Comparison of ENCODE assay signal across 13 cellular contexts in the genomic region with DNA sequence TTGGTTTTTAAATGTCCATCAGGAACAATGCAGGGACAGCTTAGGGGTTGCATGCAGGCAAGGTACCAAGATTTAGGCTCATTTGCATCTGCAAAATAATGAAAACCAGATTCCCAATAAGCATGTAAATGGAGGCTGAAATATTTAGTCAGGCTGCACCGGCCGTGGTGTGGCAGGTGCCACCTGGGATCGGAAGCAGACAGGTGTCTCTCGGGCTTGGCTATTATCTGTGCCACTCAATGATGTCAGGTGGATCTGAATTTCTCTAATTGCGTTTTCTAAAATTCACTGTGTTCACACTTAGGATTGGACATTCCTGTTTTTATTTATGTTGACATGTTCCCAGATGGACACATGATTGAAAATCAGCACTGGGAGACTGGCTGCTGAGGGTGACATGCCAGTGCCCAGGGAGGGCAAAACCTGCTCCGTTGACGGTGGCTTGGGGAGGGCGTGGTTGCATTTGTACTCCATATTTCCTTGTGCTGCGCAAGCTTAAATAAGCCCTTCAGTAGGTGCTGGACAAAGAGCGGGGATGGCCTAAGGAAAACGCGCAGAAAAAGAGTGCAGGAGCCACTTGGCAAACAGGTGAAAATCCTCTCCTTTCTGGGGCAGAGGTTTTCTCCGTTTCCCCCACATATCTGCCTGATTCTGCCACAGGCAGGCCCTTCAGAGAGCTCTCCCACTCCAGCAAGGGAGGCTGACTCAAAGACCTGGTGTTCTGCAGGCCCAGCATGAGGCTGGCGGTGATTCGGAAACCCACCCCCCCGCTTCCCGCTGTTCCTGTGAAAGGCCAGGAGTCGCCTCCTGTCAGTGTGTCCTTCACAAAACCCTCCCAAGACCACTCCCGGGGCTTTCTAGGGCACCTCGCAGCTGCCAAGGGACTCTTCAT.
DNase-seq lines count a peak whose midpoint lies in the region; ATAC-seq, FAIRE-seq and TF ChIP-seq lines count a peak whose summit lies in the region.
"Had no signal": no experiment of that assay in that cellular context is flagged by ENCODE, and none has a peak within 500 bp of the region (broad histone marks: within the 10 kb centered on the region; RNA-seq: fewer than 3 reads in every experiment).

No MANE protein-coding gene starts in this region.

- ATAC-seq in GM21619 (IDR thresholded peaks at IDR 0.05; ENCODE audit: unreplicated experiment), result no peak
- ATAC-seq: K562, psoas muscle had no signal

- no peak overlapping the region for H3K27ac ChIP-seq in neural progenitor cell
- H3K27ac ChIP-seq: psoas muscle had no signal

- no peak overlapping the region for H3K4me2 ChIP-seq in neural progenitor cell

- no peak for TF ChIP-seq CTCF in bronchial epithelial cell (IDR thresholded peaks at IDR 0.05; ENCODE audit: insufficient read depth, low read length, severe bottlenecking)
- no peak for TF ChIP-seq CTCF in neural progenitor cell (IDR thresholded peaks at IDR 0.05)

- peak overlapping the region; percentile 35 for H3K4me3 Mint-ChIP-seq in neural progenitor cell
- H3K4me3 Mint-ChIP-seq: activated B cell treated with CpG ODN at 0.5 μM for 24 hours had no signal

- peaks cover 8% of the 10 kb centered on the region for H3K27me3 Mint-ChIP-seq in neural progenitor cell (ENCODE audit: insufficient read depth, low read depth)

- H2AFZ ChIP-seq in neural progenitor cell (replicated peaks), result peak overlapping the region; percentile 51

- DNase-seq in DMS79 treated with DMSO at 0.1 percent for 48 hours (lab: John Stamatoyannopoulos, UW) (peak; percentile 25), NCI-H146 (lab: John Stamatoyannopoulos, UW) (peak; percentile 80), bronchial epithelial cell (ENCODE audit: low read depth) (no peak), neural progenitor cell (ENCODE audit: low spot score) (peak; percentile 41), RKO (ENCODE audit: low spot score) (no peak), midbrain (lab: John Stamatoyannopoulos, UW) (no peak), HuH-7 (ENCODE audit: low spot score) (no peak)
- DNase-seq: activated B cell treated with CpG ODN at 0.5 μM for 24 hours; activated naive CD4-positive, alpha-beta T cell treated with Interleukin-2 at 50 U/mL for 16 hours; psoas muscle; T-helper 1 cell had no signal

- H3F3A ChIP-seq in neural progenitor cell (ENCODE audit: low read depth), result no peaks in the 10 kb centered on the region

- H3K36me3 Mint-ChIP-seq in neural progenitor cell, result no peaks in the 10 kb centered on the region

- H3K4me3 ChIP-seq in bronchial epithelial cell (ENCODE audit: low read depth, low read length) (no peak overlapping the region), neural progenitor cell (no peak overlapping the region)
- H3K4me3 ChIP-seq: K562, psoas muscle had no signal

- no peaks in the 10 kb centered on the region for H3K79me2 ChIP-seq in neural progenitor cell (ENCODE audit: low read depth)

- no peak overlapping the region for H3K27ac Mint-ChIP-seq in neural progenitor cell
- H3K27ac Mint-ChIP-seq: activated B cell treated with CpG ODN at 0.5 μM for 24 hours had no signal

- peak; percentile 58 for FAIRE-seq in bronchial epithelial cell (lab: Jason Lieb, UNC)
- FAIRE-seq: K562 had no signal

- H3K27me3 ChIP-seq in bronchial epithelial cell (ENCODE audit: control insufficient read depth, insufficient read depth, low read length) (no peaks in the 10 kb centered on the region), neural progenitor cell (no peaks in the 10 kb centered on the region)

- no peaks in the 10 kb centered on the region for H3K9me3 ChIP-seq in neural progenitor cell (ENCODE audit: low read depth)
- H3K9me3 ChIP-seq: psoas muscle had no signal

- no peaks in the 10 kb centered on the region for H3K36me3 ChIP-seq in bronchial epithelial cell (ENCODE audit: control insufficient read depth, insufficient read depth, low read length)
- H3K36me3 ChIP-seq in neural progenitor cell, result no peaks in the 10 kb centered on the region

- peaks cover 13% of the 10 kb centered on the region for H3K4me1 ChIP-seq in neural progenitor cell
- H3K4me1 ChIP-seq: psoas muscle had no signal

- H3K4me1 Mint-ChIP-seq in neural progenitor cell, result peaks cover 28% of the 10 kb centered on the region
- H3K4me1 Mint-ChIP-seq: activated B cell treated with CpG ODN at 0.5 μM for 24 hours had no signal

- no peaks in the 10 kb centered on the region for H3K9me3 Mint-ChIP-seq in neural progenitor cell
- H3K9me3 Mint-ChIP-seq: activated B cell treated with CpG ODN at 0.5 μM for 24 hours had no signal

- no peaks in the 10 kb centered on the region for H4K20me1 ChIP-seq in neural progenitor cell (ENCODE audit: low read depth)

- no peak overlapping the region for H3K9ac ChIP-seq in neural progenitor cell

Comparison
In these comparisons a context has a peak if more than half of its experiments do, and no peak if none do; other contexts are left out.
1. DNase-seq: peak in DMS79 treated with DMSO at 0.1 percent for 48 hours (single experiment), NCI-H146 (single experiment) and neural progenitor cell (single experiment); none in bronchial epithelial cell (single experiment), RKO (single experiment), midbrain (single experiment) and HuH-7 (single experiment).